24 cellular contexts compared by ENCODE assay signal in the genomic region with DNA sequence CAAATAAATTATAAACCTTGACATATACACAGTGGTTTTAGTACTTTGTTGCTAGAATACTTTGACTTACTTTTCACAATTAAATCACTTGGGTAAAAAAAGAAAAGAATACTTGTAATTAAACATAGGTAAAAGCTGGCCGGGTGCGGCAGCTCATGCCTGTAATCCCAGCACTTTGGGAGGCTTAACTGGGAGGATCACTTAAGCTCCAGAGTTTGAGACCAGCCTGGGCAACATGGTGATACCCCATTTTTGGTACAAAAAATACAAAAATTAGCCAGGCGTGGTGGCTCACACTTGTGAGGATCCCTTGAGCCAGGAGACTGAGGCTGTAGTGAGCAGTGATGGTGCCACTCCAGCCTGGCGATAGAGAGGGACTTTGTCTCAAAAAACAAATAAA.
"Had no signal": no experiment of that assay in that cellular context is flagged by ENCODE, and none has a peak within 500 bp of the region (broad histone marks: within the 10 kb centered on the region; RNA-seq: fewer than 3 reads in every experiment).

No MANE protein-coding gene starts in this region.

- H3K27ac ChIP-seq: brain microvascular endothelial cell, cardiac muscle cell, KMS-11, SK-N-MC had no signal

- H3K36me3 ChIP-seq: cardiac muscle cell had no signal

- H3K27me3 ChIP-seq: brain microvascular endothelial cell, cardiac muscle cell had no signal

- H3K4me3 ChIP-seq: cardiac muscle cell, SK-N-MC had no signal

- ATAC-seq: activated CD4-positive, CD25-positive, alpha-beta regulatory T cell treated with anti-CD3 and anti-CD28 coated beads, Interleukin-2, amount 50 U/mL, for 24 hours; activated CD8-positive, alpha-beta memory T cell treated with anti-CD3 and anti-CD28 coated beads, Interleukin-2, amount 10 ng/mL, durations not matched to agents 7 days and 5 days; activated CD8-positive, alpha-beta T cell treated with anti-CD3 and anti-CD28 coated beads, Interleukin-2, amount 10 ng/mL, durations not matched to agents 7 days and 5 days; activated T-cell treated with anti-CD3 and anti-CD28 coated beads, Interleukin-2, amount 50 U/mL, for 4 hours; activated T-helper 17 cell treated with anti-CD3 and anti-CD28 coated beads, Interleukin-2, amount 50 U/mL, for 72 hours; Panc1; Right ventricle myocardium inferior; T-cell had no signal

- DNase-seq: activated CD4-positive, alpha-beta T cell treated with anti-CD3 and anti-CD28 coated beads for 4 hours; activated CD8-positive, alpha-beta T cell treated with anti-CD3 and anti-CD28 coated beads, Interleukin-2, amount 10 ng/mL, durations not matched to agents 7 days and 5 days; activated gamma-delta T cell; activated naive CD4-positive, alpha-beta T cell treated with anti-CD3 and anti-CD28 coated beads for 36 hours; activated T-cell treated with anti-CD3 and anti-CD28 coated beads, Interleukin-2, amount 50 U/mL, for 4 hours; amygdala; brain microvascular endothelial cell; NCI-H1092; NCI-H2029 treated with DMSO at 0.1 percent for 48 hours; NCI-H345; NCI-H510A; NCI-H748 treated with DMSO at 0.1 percent for 48 hours; OCI-M1; RPMI8226; T-cell; T-helper 2 cell had no signal
